In the genomic region with DNA sequence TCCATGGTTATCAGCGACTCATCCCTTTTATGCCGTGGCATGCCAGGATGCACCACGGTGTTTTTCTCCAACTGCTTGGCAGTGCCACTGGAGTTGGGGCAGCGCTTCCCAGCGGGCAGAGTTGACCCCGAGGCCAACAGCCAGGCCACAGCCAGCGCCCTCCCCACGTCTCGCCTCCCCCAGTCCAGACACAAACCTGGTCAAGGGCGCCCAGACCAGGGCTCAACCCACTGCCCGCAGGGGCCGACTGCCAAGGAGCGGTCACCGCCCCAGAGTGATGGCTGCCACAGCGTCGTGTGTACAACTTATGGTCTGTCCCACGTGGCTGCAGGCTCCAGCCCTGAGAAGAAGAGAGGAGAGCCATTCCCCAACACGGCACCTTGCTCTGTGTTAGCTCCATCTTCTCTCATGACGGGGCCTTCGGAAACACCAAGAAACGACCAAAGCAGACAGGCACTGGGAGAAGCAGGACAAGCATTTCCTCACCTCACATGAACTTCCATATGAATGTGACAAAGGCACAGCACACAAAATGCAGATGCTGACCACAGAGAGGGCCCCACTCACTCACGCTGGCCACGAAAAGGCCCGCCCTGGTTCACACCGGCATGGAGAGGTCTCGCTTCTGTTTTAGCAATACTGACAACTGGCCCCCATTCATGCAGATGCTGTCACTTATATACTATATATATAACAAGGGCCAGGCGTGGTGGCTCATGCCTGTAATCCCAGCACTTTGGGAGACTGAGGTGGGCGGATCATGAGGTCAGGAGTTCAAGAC, we compare ENCODE assay signal across 10 cellular contexts. TPM values are rescaled to one million over a fixed set of nuclear protein-coding genes. Genes with fewer than 3 reads are reported as not detected.
A peak's percentile ranks its signal among the peaks of the same experiment; 100 is the strongest.
DNase-seq lines count a peak whose midpoint lies in the region; ATAC-seq, FAIRE-seq and TF ChIP-seq lines count a peak whose summit lies in the region.
"Had no signal": no experiment of that assay in that cellular context is flagged by ENCODE, and none has a peak within 500 bp of the region (broad histone marks: within the 10 kb centered on the region; RNA-seq: fewer than 3 reads in every experiment).

No MANE protein-coding gene starts in this region.

- H3K4me3 Mint-ChIP-seq in activated naive CD8-positive, alpha-beta T cell treated with anti-CD3 and anti-CD28 coated beads, Interleukin-2, amount 10 ng/mL, durations not matched to agents 7 days and 5 days, result peak overlapping the region; percentile 67
- H3K4me3 Mint-ChIP-seq in neural crest cell, result no peak overlapping the region

- H3K27ac ChIP-seq in DOHH2 (ENCODE audit: low read depth, low read length), result no peak overlapping the region; the same call in 1 of the 2 replicates
- H3K27ac ChIP-seq in HEK293 (ENCODE audit: extremely low read depth, low read depth, low read length), result peak overlapping the region; percentile 6; the same call in 1 of the 2 replicates
- no peak overlapping the region for H3K27ac ChIP-seq in HepG2 (ENCODE audit: extremely low read length, insufficient read depth, low read length)

- H3K36me3 ChIP-seq in DOHH2 (ENCODE audit: control insufficient read depth, low read length) (no peaks in the 10 kb centered on the region), HEK293 (ENCODE audit: control insufficient read depth in 2 of 2, insufficient read depth in 1 of 2, low read length in 2 of 2) (peaks cover 0 to 4% of the 10 kb centered on the region in 2 experiments; a peak in 1 of 3 replicates), HepG2 (replicated peaks in 1 of 2; ENCODE audit: control insufficient read depth in 1 of 2, insufficient read depth in 2 of 2, low read length in 2 of 2) (peaks cover 5 to 23% of the 10 kb centered on the region in 2 experiments; a peak in 3 of 5 replicates)

- peaks cover 24% of the 10 kb centered on the region for H3K4me1 Mint-ChIP-seq in activated naive CD8-positive, alpha-beta T cell treated with anti-CD3 and anti-CD28 coated beads, Interleukin-2, amount 10 ng/mL, durations not matched to agents 7 days and 5 days
- H3K4me1 Mint-ChIP-seq in neural crest cell, result peaks cover 10% of the 10 kb centered on the region

- peak overlapping the region; percentile 58 for H3K27ac Mint-ChIP-seq in activated naive CD8-positive, alpha-beta T cell treated with anti-CD3 and anti-CD28 coated beads, Interleukin-2, amount 10 ng/mL, durations not matched to agents 7 days and 5 days
- H3K27ac Mint-ChIP-seq in neural crest cell (ENCODE audit: unreplicated experiment), result peak overlapping the region; percentile 71

- no peak for TF ChIP-seq POLR2A in HepG2 (IDR thresholded peaks at IDR 0.05; ENCODE audit: insufficient read depth in 1 of 2, low read depth in 2 of 2, low read length in 2 of 2)

- no peaks in the 10 kb centered on the region for H3K36me3 Mint-ChIP-seq in activated naive CD8-positive, alpha-beta T cell treated with anti-CD3 and anti-CD28 coated beads, Interleukin-2, amount 10 ng/mL, durations not matched to agents 7 days and 5 days
- H3K36me3 Mint-ChIP-seq in neural crest cell (ENCODE audit: low read depth), result no peaks in the 10 kb centered on the region

- intact Hi-C loops in HepG2 (cut with micrococcal nuclease; ENCODE audit: unreplicated experiment), result no loop called here

- H3K27me3 Mint-ChIP-seq in activated naive CD8-positive, alpha-beta T cell treated with anti-CD3 and anti-CD28 coated beads, Interleukin-2, amount 10 ng/mL, durations not matched to agents 7 days and 5 days, result peaks cover 2% of the 10 kb centered on the region
- no peaks in the 10 kb centered on the region for H3K27me3 Mint-ChIP-seq in neural crest cell (ENCODE audit: low read depth)

- no peaks in the 10 kb centered on the region for H3K9me2 ChIP-seq in DOHH2 (replicated peaks; ENCODE audit: control insufficient read depth, low read length)

- peaks cover 21% of the 10 kb centered on the region for H4K20me1 ChIP-seq in DOHH2 (ENCODE audit: control insufficient read depth, insufficient read depth, low read depth, low read length)
- peaks cover 31% of the 10 kb centered on the region; the same call in 1 of the 2 replicates for H4K20me1 ChIP-seq in HepG2 (ENCODE audit: insufficient read depth, low read length)

- no TSS peak for BruUV-seq in HepG2 (replicated peaks; lab: Mats Ljungman, UMichigan)

- H2AFZ ChIP-seq in HepG2 (ENCODE audit: low read length), result no peak overlapping the region

- H3K27me3 ChIP-seq in DOHH2 (ENCODE audit: control insufficient read depth, low read length), result no peaks in the 10 kb centered on the region
- H3K27me3 ChIP-seq in HepG2 (ENCODE audit: control insufficient read depth in 1 of 2, insufficient read depth in 2 of 2, low read length in 2 of 2), result no peaks in the 10 kb centered on the region

- TF ChIP-seq RAD21 in HepG2 (CRISPR knock-in tag; IDR thresholded peaks at IDR 0.05), result no peak

- 95% methylated on average over 21 of the region's 28 CpGs for whole genome bisulfite sequencing in HepG2 (ENCODE audit: low lambda C conversion rate)

- CTCF ChIA-PET in HEK293 (lab: Yijun Ruan, JAX), result interaction anchor here (0.7 to 0.8 kb wide), 2 partner anchors 36 to 120 kb away, joined by 3 read pairs; no protein-coding TSS in a partner anchor
- CTCF ChIA-PET in HepG2 (lab: Yijun Ruan, JAX; ENCODE audit: low intra/inter-chr PET ratio, low total read pairs), result no interaction called here

- H3K4me3 ChIP-seq in DOHH2 (ENCODE audit: low read length) (peak overlapping the region; percentile 71), HEK293 (ENCODE audit: low read depth, low read length) (no peak overlapping the region), HepG2 (replicated peaks in 1 of 3; ENCODE audit: insufficient read depth in 1 of 3, low read depth in 2 of 3, low read length in 3 of 3) (no peak overlapping the region)

- H3K79me2 ChIP-seq in DOHH2 (ENCODE audit: control insufficient read depth, low read length) (peaks cover 69% of the 10 kb centered on the region), HepG2 (ENCODE audit: insufficient read depth, low read length) (peaks cover 66% of the 10 kb centered on the region)

- DNase-seq in activated naive CD8-positive, alpha-beta T cell treated with anti-CD3 and anti-CD28 coated beads, Interleukin-2, amount 10 ng/mL, durations not matched to agents 7 days and 5 days, result no peak
- no peak for DNase-seq in neural crest cell (ENCODE audit: low read depth, low spot score)
- no peak for DNase-seq in HepG2 (ENCODE audit: low spot score)
- DNase-seq: cerebellar nuclear complex, kidney had no signal

- peaks cover 38% of the 10 kb centered on the region for H3K4me1 ChIP-seq in DOHH2 (ENCODE audit: control insufficient read depth, low read length)
- peaks cover 17% of the 10 kb centered on the region for H3K4me1 ChIP-seq in HEK293 (ENCODE audit: control insufficient read depth, insufficient read depth, low read length)
- H3K4me1 ChIP-seq in HepG2 (ENCODE audit: insufficient read depth, low read length), result peaks cover 13% of the 10 kb centered on the region

- ATAC-seq in activated naive CD8-positive, alpha-beta T cell treated with anti-CD3 and anti-CD28 coated beads, Interleukin-2, amount 10 ng/mL, durations not matched to agents 7 days and 5 days (ENCODE audit: low read depth), result no peak
- no peak for ATAC-seq in HepG2
- no peak for ATAC-seq in HG03457 (IDR thresholded peaks at IDR 0.05; ENCODE audit: unreplicated experiment)
- no peak for ATAC-seq in GM18907 (IDR thresholded peaks at IDR 0.05; ENCODE audit: unreplicated experiment)

- H3F3A ChIP-seq in DOHH2 (ENCODE audit: control insufficient read depth, insufficient read depth), result no peaks in the 10 kb centered on the region

- no peak for FAIRE-seq in HepG2 (lab: Jason Lieb, UNC)
- FAIRE-seq: kidney had no signal

- in situ Hi-C loops in HepG2 (cut with HindIII; ENCODE audit: extremely low pct_ligation_motif_present, low pct_unique_long_range_greater_than_20kb), result no loop called here

- H3K9me3 ChIP-seq in DOHH2 (ENCODE audit: control insufficient read depth, insufficient read depth, low read length) (no peaks in the 10 kb centered on the region), HEK293 (ENCODE audit: control insufficient read depth, insufficient read depth, low read depth, low read length) (no peaks in the 10 kb centered on the region), HepG2 (ENCODE audit: low read length) (no peaks in the 10 kb centered on the region)

- TF ChIP-seq EP300 in HepG2 (IDR thresholded peaks at IDR 0.05; ENCODE audit: low read depth in 2 of 2, low read length in 2 of 2) (no peak), HepG2 (CRISPR knock-in tag; IDR thresholded peaks at IDR 0.05; ENCODE audit: borderline replicate concordance) (no peak)

- no peak for TF ChIP-seq CTCF in DOHH2 (IDR thresholded peaks at IDR 0.05; ENCODE audit: low read depth, low read length, poor library complexity, severe bottlenecking)
- no peak for TF ChIP-seq CTCF in HEK293 (tag by site-specific recombination; IDR thresholded peaks at IDR 0.05)
- TF ChIP-seq CTCF in neural crest cell (conservative IDR thresholded peaks at IDR 0.05), result no peak
- no peak for TF ChIP-seq CTCF in HepG2 (CRISPR knock-in tag; IDR thresholded peaks at IDR 0.05)

- POLR2A ChIA-PET in HEK293 (lab: Yijun Ruan, JAX), result interaction anchor here (2.6 kb wide), 1 partner anchor 27 kb away, joined by 9 read pairs; a partner anchor contains a TSS
- POLR2A ChIA-PET in activated naive CD8-positive, alpha-beta T cell treated with anti-CD3 and anti-CD28 coated beads, Interleukin-2, amount 10 ng/mL, durations not matched to agents 7 days and 5 days (lab: Charles Lee), result interaction anchor here (1.0 to 1.3 kb wide), 2 partner anchors 26 to 27 kb away, joined by 3 to 5 read pairs; a partner anchor contains a TSS
- POLR2A ChIA-PET in HepG2 (lab: Yijun Ruan, JAX), result no interaction called here

- H3K9me3 Mint-ChIP-seq in activated naive CD8-positive, alpha-beta T cell treated with anti-CD3 and anti-CD28 coated beads, Interleukin-2, amount 10 ng/mL, durations not matched to agents 7 days and 5 days, result no peaks in the 10 kb centered on the region
- no peaks in the 10 kb centered on the region for H3K9me3 Mint-ChIP-seq in neural crest cell

- peak overlapping the region; percentile 82 for H3K4me2 ChIP-seq in DOHH2 (ENCODE audit: low read length)
- H3K4me2 ChIP-seq in HepG2 (ENCODE audit: low read depth, low read length), result no peak overlapping the region

- no peak overlapping the region for H3K9ac ChIP-seq in HepG2 (ENCODE audit: insufficient read depth, low read depth, low read length)

RNA-seq across cellular contexts. Expression of a gene that starts 27.0 kb away (rescaled TPM):
- 10 to 100 TPM; 30.9 to 32.5 TPM for total RNA-seq in activated naive CD8-positive, alpha-beta T cell treated with anti-CD3 and anti-CD28 coated beads, Interleukin-2, amount 10 ng/mL, durations not matched to agents 7 days and 5 days
- total RNA-seq in neural crest cell (36.4 and 38.2 TPM in 2 replicates), HepG2 (2016; rRNA removed; fragmentation: Illumina TruSeq; extraction: Trizol) (18.8 and 24.0 TPM in 2 replicates)
- total RNA-seq in HepG2 (2016; cell fraction: cytosol; rRNA removed; fragmentation: Illumina TruSeq; extraction: Trizol; ENCODE audit: low read depth), result 17.0 and 18.3 TPM in 2 replicates
- 14.2 and 23.9 TPM in 2 replicates for total RNA-seq in HepG2 (2016; cell fraction: insoluble cytoplasmic fraction; rRNA removed; fragmentation: Illumina TruSeq; extraction: Trizol)
- total RNA-seq in HepG2 (2016; cell fraction: membrane; rRNA removed; fragmentation: Illumina TruSeq; extraction: Trizol), result 32.6 and 32.8 TPM in 2 replicates
- total RNA-seq in HepG2 (2016; cell fraction: nucleus; rRNA removed; fragmentation: Illumina TruSeq; extraction: Trizol), result 14.9 and 17.5 TPM in 2 replicates
- 26.0 and 28.5 TPM in 2 replicates for polyA plus RNA-seq in HepG2 (2011; rRNA removed)
- polyA plus RNA-seq in HepG2 (2011; cell fraction: cytosol; rRNA removed), result 37.0 and 44.7 TPM in 2 replicates
- polyA plus RNA-seq in HepG2 (2011; cell fraction: nucleus; rRNA removed), result 55.4 and 62.8 TPM in 2 replicates
- polyA plus RNA-seq in HepG2 (2012), result 28.4 and 30.4 TPM in 2 replicates
- polyA plus RNA-seq in HepG2 (2016; cell fraction: cytosol; fragmentation: Illumina TruSeq; extraction: Trizol; ENCODE audit: low read depth), result 8.5 and 8.8 TPM in 2 replicates
- 19.0 and 24.8 TPM in 2 replicates for polyA plus RNA-seq in HepG2 (2016; cell fraction: insoluble cytoplasmic fraction; fragmentation: Illumina TruSeq; extraction: Trizol; ENCODE audit: low read depth)
- 22.0 and 23.4 TPM in 2 replicates for polyA plus RNA-seq in HepG2 (2016; cell fraction: membrane; fragmentation: Illumina TruSeq; extraction: Trizol; ENCODE audit: low read depth)
- 30.6 and 31.6 TPM in 2 replicates for polyA plus RNA-seq in HepG2 (2016; cell fraction: nucleus; fragmentation: Illumina TruSeq; extraction: Trizol; ENCODE audit: insufficient read depth, low read depth)
- 10.4 and 24.0 TPM in 2 replicates for polyA minus RNA-seq in HepG2 (2011; rRNA and poly(A)+ RNA removed; ENCODE audit: low replicate concordance)
- 21.4 and 23.6 TPM in 2 replicates for polyA minus RNA-seq in HepG2 (2011; cell fraction: cytosol; rRNA and poly(A)+ RNA removed)
- polyA minus RNA-seq in HepG2 (2011; cell fraction: nucleus; rRNA and poly(A)+ RNA removed), result 14.3 and 15.7 TPM in 2 replicates

RNA-seq across cellular contexts. Expression of a gene that starts 42.6 kb away (rescaled TPM):
- total RNA-seq in activated naive CD8-positive, alpha-beta T cell treated with anti-CD3 and anti-CD28 coated beads, Interleukin-2, amount 10 ng/mL, durations not matched to agents 7 days and 5 days, result under 1 TPM in 1 of 2 experiments, not detected in 1; 0.31 TPM
- total RNA-seq in neural crest cell (1.4 and 2.1 TPM in 2 replicates), HepG2 (2016; rRNA removed; fragmentation: Illumina TruSeq; extraction: Trizol) (0.35 and 0.60 TPM in 2 replicates)
- not detected in 2 replicates for total RNA-seq in HepG2 (2016; cell fraction: cytosol; rRNA removed; fragmentation: Illumina TruSeq; extraction: Trizol; ENCODE audit: low read depth)
- 0.50 TPM in 1 of 2 replicates, not detected in the other for total RNA-seq in HepG2 (2016; cell fraction: insoluble cytoplasmic fraction; rRNA removed; fragmentation: Illumina TruSeq; extraction: Trizol)
- not detected in 2 replicates for total RNA-seq in HepG2 (2016; cell fraction: membrane; rRNA removed; fragmentation: Illumina TruSeq; extraction: Trizol)
- 0.81 and 1.0 TPM in 2 replicates for total RNA-seq in HepG2 (2016; cell fraction: nucleus; rRNA removed; fragmentation: Illumina TruSeq; extraction: Trizol)
- 1.9 and 2.9 TPM in 2 replicates for polyA plus RNA-seq in HepG2 (2011; rRNA removed)
- 1.2 and 1.4 TPM in 2 replicates for polyA plus RNA-seq in HepG2 (2011; cell fraction: cytosol; rRNA removed)
- 10.2 and 14.0 TPM in 2 replicates for polyA plus RNA-seq in HepG2 (2011; cell fraction: nucleus; rRNA removed)
- 0.63 and 1.1 TPM in 2 replicates for polyA plus RNA-seq in HepG2 (2012)
- not detected in 2 replicates for polyA plus RNA-seq in HepG2 (2016; cell fraction: cytosol; fragmentation: Illumina TruSeq; extraction: Trizol; ENCODE audit: low read depth)
- polyA plus RNA-seq in HepG2 (2016; cell fraction: insoluble cytoplasmic fraction; fragmentation: Illumina TruSeq; extraction: Trizol; ENCODE audit: low read depth), result not detected in 2 replicates
- not detected in 2 replicates for polyA plus RNA-seq in HepG2 (2016; cell fraction: membrane; fragmentation: Illumina TruSeq; extraction: Trizol; ENCODE audit: low read depth)
- polyA plus RNA-seq in HepG2 (2016; cell fraction: nucleus; fragmentation: Illumina TruSeq; extraction: Trizol; ENCODE audit: insufficient read depth, low read depth), result 1.8 and 2.1 TPM in 2 replicates
- 1.3 TPM in 1 of 2 replicates, not detected in the other for polyA minus RNA-seq in HepG2 (2011; rRNA and poly(A)+ RNA removed; ENCODE audit: low replicate concordance)
- not detected in 2 replicates for polyA minus RNA-seq in HepG2 (2011; cell fraction: cytosol; rRNA and poly(A)+ RNA removed)
- 0.99 TPM in 1 of 2 replicates, not detected in the other for polyA minus RNA-seq in HepG2 (2011; cell fraction: nucleus; rRNA and poly(A)+ RNA removed)
- total RNA-seq: kidney; T-helper 1 cell treated with Interleukin-12 subunit alpha and Interleukin-12 subunit beta and Interleukin-4 antibody, amounts not matched to agents 30 ng/mL and 1 ng/mL, for 36 hours had no signal

RNA-seq across cellular contexts. Expression of a gene that starts 44.8 kb away (rescaled TPM):
- total RNA-seq in activated naive CD8-positive, alpha-beta T cell treated with anti-CD3 and anti-CD28 coated beads, Interleukin-2, amount 10 ng/mL, durations not matched to agents 7 days and 5 days, result 10 to 100 TPM; 64.4 to 67.5 TPM
- total RNA-seq in neural crest cell (80.4 and 84.6 TPM in 2 replicates), HepG2 (2016; rRNA removed; fragmentation: Illumina TruSeq; extraction: Trizol) (114 and 128 TPM in 2 replicates)
- total RNA-seq in HepG2 (2016; cell fraction: cytosol; rRNA removed; fragmentation: Illumina TruSeq; extraction: Trizol; ENCODE audit: low read depth), result 30.5 and 32.3 TPM in 2 replicates
- total RNA-seq in HepG2 (2016; cell fraction: insoluble cytoplasmic fraction; rRNA removed; fragmentation: Illumina TruSeq; extraction: Trizol), result 115 and 131 TPM in 2 replicates
- total RNA-seq in HepG2 (2016; cell fraction: membrane; rRNA removed; fragmentation: Illumina TruSeq; extraction: Trizol), result 36.8 and 38.6 TPM in 2 replicates
- total RNA-seq in HepG2 (2016; cell fraction: nucleus; rRNA removed; fragmentation: Illumina TruSeq; extraction: Trizol), result 35.6 and 38.6 TPM in 2 replicates
- polyA plus RNA-seq in HepG2 (2011; rRNA removed), result 121 and 135 TPM in 2 replicates
- polyA plus RNA-seq in HepG2 (2011; cell fraction: cytosol; rRNA removed), result 141 and 211 TPM in 2 replicates
- 65.0 and 69.2 TPM in 2 replicates for polyA plus RNA-seq in HepG2 (2011; cell fraction: nucleus; rRNA removed)
- polyA plus RNA-seq in HepG2 (2012), result 50.0 and 56.2 TPM in 2 replicates
- 35.7 and 36.6 TPM in 2 replicates for polyA plus RNA-seq in HepG2 (2016; cell fraction: cytosol; fragmentation: Illumina TruSeq; extraction: Trizol; ENCODE audit: low read depth)
- 162 and 166 TPM in 2 replicates for polyA plus RNA-seq in HepG2 (2016; cell fraction: insoluble cytoplasmic fraction; fragmentation: Illumina TruSeq; extraction: Trizol; ENCODE audit: low read depth)
- polyA plus RNA-seq in HepG2 (2016; cell fraction: membrane; fragmentation: Illumina TruSeq; extraction: Trizol; ENCODE audit: low read depth), result 35.5 and 36.2 TPM in 2 replicates
- polyA plus RNA-seq in HepG2 (2016; cell fraction: nucleus; fragmentation: Illumina TruSeq; extraction: Trizol; ENCODE audit: insufficient read depth, low read depth), result 85.4 and 90.0 TPM in 2 replicates
- polyA minus RNA-seq in HepG2 (2011; rRNA and poly(A)+ RNA removed; ENCODE audit: low replicate concordance), result 51.3 and 73.8 TPM in 2 replicates
- polyA minus RNA-seq in HepG2 (2011; cell fraction: cytosol; rRNA and poly(A)+ RNA removed), result 29.4 and 29.5 TPM in 2 replicates
- polyA minus RNA-seq in HepG2 (2011; cell fraction: nucleus; rRNA and poly(A)+ RNA removed), result 10.2 and 13.2 TPM in 2 replicates

RNA-seq across cellular contexts. Expression of a gene that starts 45.2 kb away (rescaled TPM):
- not detected for total RNA-seq in activated naive CD8-positive, alpha-beta T cell treated with anti-CD3 and anti-CD28 coated beads, Interleukin-2, amount 10 ng/mL, durations not matched to agents 7 days and 5 days
- 2.0 and 3.0 TPM in 2 replicates for total RNA-seq in neural crest cell
- 0.24 TPM in 1 of 2 replicates, not detected in the other for total RNA-seq in HepG2 (2016; rRNA removed; fragmentation: Illumina TruSeq; extraction: Trizol)
- total RNA-seq in HepG2 (2016; cell fraction: cytosol; rRNA removed; fragmentation: Illumina TruSeq; extraction: Trizol; ENCODE audit: low read depth), result 0.26 and 0.61 TPM in 2 replicates
- total RNA-seq in HepG2 (2016; cell fraction: insoluble cytoplasmic fraction; rRNA removed; fragmentation: Illumina TruSeq; extraction: Trizol), result 0.11 TPM in 1 of 2 replicates, not detected in the other
- 0.21 and 0.31 TPM in 2 replicates for total RNA-seq in HepG2 (2016; cell fraction: membrane; rRNA removed; fragmentation: Illumina TruSeq; extraction: Trizol)
- total RNA-seq in HepG2 (2016; cell fraction: nucleus; rRNA removed; fragmentation: Illumina TruSeq; extraction: Trizol), result not detected in 2 replicates
- 0.48 and 0.63 TPM in 2 replicates for polyA plus RNA-seq in HepG2 (2011; rRNA removed)
- 0.33 and 0.58 TPM in 2 replicates for polyA plus RNA-seq in HepG2 (2011; cell fraction: cytosol; rRNA removed)
- 3.2 and 3.7 TPM in 2 replicates for polyA plus RNA-seq in HepG2 (2011; cell fraction: nucleus; rRNA removed)
- 0.17 and 0.36 TPM in 2 replicates for polyA plus RNA-seq in HepG2 (2012)
- polyA plus RNA-seq in HepG2 (2016; cell fraction: cytosol; fragmentation: Illumina TruSeq; extraction: Trizol; ENCODE audit: low read depth), result 0.16 TPM in 1 of 2 replicates, not detected in the other
- not detected in 2 replicates for polyA plus RNA-seq in HepG2 (2016; cell fraction: insoluble cytoplasmic fraction; fragmentation: Illumina TruSeq; extraction: Trizol; ENCODE audit: low read depth)
- not detected in 2 replicates for polyA plus RNA-seq in HepG2 (2016; cell fraction: membrane; fragmentation: Illumina TruSeq; extraction: Trizol; ENCODE audit: low read depth)
- not detected in 2 replicates for polyA plus RNA-seq in HepG2 (2016; cell fraction: nucleus; fragmentation: Illumina TruSeq; extraction: Trizol; ENCODE audit: insufficient read depth, low read depth)
- not detected in 2 replicates for polyA minus RNA-seq in HepG2 (2011; rRNA and poly(A)+ RNA removed; ENCODE audit: low replicate concordance)
- not detected in 2 replicates for polyA minus RNA-seq in HepG2 (2011; cell fraction: cytosol; rRNA and poly(A)+ RNA removed)
- 0.50 TPM in 1 of 2 replicates, not detected in the other for polyA minus RNA-seq in HepG2 (2011; cell fraction: nucleus; rRNA and poly(A)+ RNA removed)
- total RNA-seq: T-helper 1 cell treated with Interleukin-12 subunit alpha and Interleukin-12 subunit beta and Interleukin-4 antibody, amounts not matched to agents 30 ng/mL and 1 ng/mL, for 36 hours had no signal

RNA-seq across cellular contexts. Expression of a gene that starts 49.8 kb away (rescaled TPM):
- total RNA-seq in activated naive CD8-positive, alpha-beta T cell treated with anti-CD3 and anti-CD28 coated beads, Interleukin-2, amount 10 ng/mL, durations not matched to agents 7 days and 5 days, result not detected
- total RNA-seq in neural crest cell (1.9 and 2.8 TPM in 2 replicates), HepG2 (2016; rRNA removed; fragmentation: Illumina TruSeq; extraction: Trizol) (not detected in 2 replicates)
- total RNA-seq in HepG2 (2016; cell fraction: cytosol; rRNA removed; fragmentation: Illumina TruSeq; extraction: Trizol; ENCODE audit: low read depth), result not detected in 2 replicates
- total RNA-seq in HepG2 (2016; cell fraction: insoluble cytoplasmic fraction; rRNA removed; fragmentation: Illumina TruSeq; extraction: Trizol), result not detected in 2 replicates
- not detected in 2 replicates for total RNA-seq in HepG2 (2016; cell fraction: membrane; rRNA removed; fragmentation: Illumina TruSeq; extraction: Trizol)
- not detected in 2 replicates for total RNA-seq in HepG2 (2016; cell fraction: nucleus; rRNA removed; fragmentation: Illumina TruSeq; extraction: Trizol)
- polyA plus RNA-seq in HepG2 (2011; rRNA removed), result 0.11 and 0.24 TPM in 2 replicates
- polyA plus RNA-seq in HepG2 (2011; cell fraction: cytosol; rRNA removed), result 0.03 TPM in 2 replicates
- 3.2 and 3.4 TPM in 2 replicates for polyA plus RNA-seq in HepG2 (2011; cell fraction: nucleus; rRNA removed)
- polyA plus RNA-seq in HepG2 (2012), result 0.09 TPM in 2 replicates
- polyA plus RNA-seq in HepG2 (2016; cell fraction: cytosol; fragmentation: Illumina TruSeq; extraction: Trizol; ENCODE audit: low read depth), result not detected in 2 replicates
- polyA plus RNA-seq in HepG2 (2016; cell fraction: insoluble cytoplasmic fraction; fragmentation: Illumina TruSeq; extraction: Trizol; ENCODE audit: low read depth), result not detected in 2 replicates
- polyA plus RNA-seq in HepG2 (2016; cell fraction: membrane; fragmentation: Illumina TruSeq; extraction: Trizol; ENCODE audit: low read depth), result not detected in 2 replicates
- polyA plus RNA-seq in HepG2 (2016; cell fraction: nucleus; fragmentation: Illumina TruSeq; extraction: Trizol; ENCODE audit: insufficient read depth, low read depth), result not detected in 2 replicates
- polyA minus RNA-seq in HepG2 (2011; rRNA and poly(A)+ RNA removed; ENCODE audit: low replicate concordance), result not detected in 2 replicates
- polyA minus RNA-seq in HepG2 (2011; cell fraction: cytosol; rRNA and poly(A)+ RNA removed), result not detected in 2 replicates
- 0.25 and 0.26 TPM in 2 replicates for polyA minus RNA-seq in HepG2 (2011; cell fraction: nucleus; rRNA and poly(A)+ RNA removed)
